In the genomic region with DNA sequence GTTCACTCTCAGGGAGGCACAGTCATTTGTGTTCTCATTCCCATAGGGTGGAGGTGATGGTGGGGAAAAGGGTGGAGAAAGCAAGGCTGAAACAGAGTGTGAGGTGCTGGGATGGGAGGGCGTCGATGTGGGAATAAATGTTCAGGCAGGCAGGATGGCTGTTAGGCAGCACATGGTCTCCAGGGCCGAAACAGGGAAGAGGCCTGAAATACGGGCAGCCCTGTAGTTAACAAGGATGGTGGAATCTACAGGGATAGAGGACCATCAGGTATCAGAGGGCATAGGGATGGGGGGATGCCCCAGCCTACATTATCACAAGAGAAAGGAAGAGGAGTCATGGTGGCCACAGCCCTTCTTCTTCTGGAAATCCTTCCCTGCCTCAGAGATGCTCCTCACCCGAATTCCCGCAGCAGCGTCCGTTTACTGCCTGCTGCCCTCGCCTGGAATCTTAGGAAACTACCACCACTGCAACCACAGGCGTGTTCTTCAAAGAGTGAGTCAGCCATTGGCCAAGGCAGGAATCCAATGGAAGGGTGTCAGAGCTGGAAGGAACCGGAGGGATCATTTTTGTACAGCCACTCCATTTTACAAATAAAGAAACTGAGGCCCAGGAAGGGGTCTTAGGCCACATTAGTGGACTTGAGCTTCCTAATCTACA, we compare ENCODE assay signal across 9 cellular contexts. TPM values are rescaled to one million over a fixed set of nuclear protein-coding genes. Genes with fewer than 3 reads are reported as not detected.
DNase-seq lines count a peak whose midpoint lies in the region; ATAC-seq and TF ChIP-seq lines count a peak whose summit lies in the region.
"Had no signal": no experiment of that assay in that cellular context is flagged by ENCODE, and none has a peak within 500 bp of the region (broad histone marks: within the 10 kb centered on the region; RNA-seq: fewer than 3 reads in every experiment).

No MANE protein-coding gene starts in this region.

- H3K9me2 ChIP-seq in hepatocyte (replicated peaks; ENCODE audit: insufficient read depth): no peaks in the 10 kb centered on the region

- H3K36me3 ChIP-seq in adrenal gland (replicated peaks in 1 of 2) (no peaks in the 10 kb centered on the region), hepatocyte (replicated peaks; ENCODE audit: insufficient read depth, low read depth) (no peaks in the 10 kb centered on the region), gastrocnemius medialis (no peaks in the 10 kb centered on the region)

- TF ChIP-seq CTCF in adrenal gland (IDR thresholded peaks at IDR 0.05) (peak; percentile 43 to 81 (median 76)), hepatocyte (IDR thresholded peaks at IDR 0.05; ENCODE audit: poor library complexity) (peak; percentile 62), gastrocnemius medialis (IDR thresholded peaks at IDR 0.05 in 4 of 5, conservative IDR thresholded peaks at IDR 0.05 in 1 of 5) (peak in 3 of 5 experiments; percentile 31 to 47 (median 36))

- H3K4me2 ChIP-seq in hepatocyte: no peak overlapping the region

- ATAC-seq in gastrocnemius medialis (peak in 1 of 2 donors; percentile 80), HG03439 (IDR thresholded peaks at IDR 0.05; ENCODE audit: unreplicated experiment) (no peak)
- ATAC-seq: GM12878 had no signal

- H3K9me3 ChIP-seq in adrenal gland (replicated peaks in 1 of 3): no peaks in the 10 kb centered on the region
- no peaks in the 10 kb centered on the region for H3K9me3 ChIP-seq in hepatocyte (ENCODE audit: low read depth)
- H3K9me3 ChIP-seq in gastrocnemius medialis: no peaks in the 10 kb centered on the region

- H3K27me3 ChIP-seq in adrenal gland: no peaks in the 10 kb centered on the region
- peaks cover 4% of the 10 kb centered on the region for H3K27me3 ChIP-seq in hepatocyte
- H3K27me3 ChIP-seq in gastrocnemius medialis: no peaks in the 10 kb centered on the region

- no peaks in the 10 kb centered on the region for H4K20me1 ChIP-seq in hepatocyte (ENCODE audit: insufficient read depth, poor library complexity, severe bottlenecking)

- intact Hi-C loops in adrenal gland (cut with DNase I) (loop anchor here (5.0 kb wide), 1 partner anchor 193 kb away; no protein-coding TSS in a partner anchor), gastrocnemius medialis (cut with DNase I; ENCODE audit: low total_unique reads) (loop anchor here (2.0 kb wide), 1 partner anchor 195 kb away; no protein-coding TSS in a partner anchor)

- H3K4me3 ChIP-seq in adrenal gland: no peak overlapping the region
- H3K4me3 ChIP-seq in hepatocyte: no peak overlapping the region
- no peak overlapping the region for H3K4me3 ChIP-seq in gastrocnemius medialis
- H3K4me3 ChIP-seq: GM12878 had no signal

- DNase-seq in ACHN (peak; percentile 75), HS-5 (ENCODE audit: low read depth) (peak; percentile 41), adrenal gland (peak; percentile 71 to 92 (median 82)), hepatocyte (ENCODE audit: low spot score) (peak; percentile 82), gastrocnemius medialis (peak; percentile 34 to 57), NCI-H345 (lab: John Stamatoyannopoulos, UW) (no peak), activated gamma-delta T cell treated with Interleukin-2 at 50 U/mL for 16 hours (no peak)

- 42 to 55% (median 45%) methylated on average over 11 of the region's 11 CpGs for WGBS in adrenal gland, 4 donors
- 30% methylated on average over 11 of the region's 11 CpGs for WGBS in hepatocyte (ENCODE audit: low lambda C conversion rate, missing lambda C conversion rate)

- no peak for TF ChIP-seq POLR2A in adrenal gland (IDR thresholded peaks at IDR 0.05)
- no peak for TF ChIP-seq POLR2A in gastrocnemius medialis (IDR thresholded peaks at IDR 0.05)

- no peak overlapping the region for H3K27ac ChIP-seq in adrenal gland
- H3K27ac ChIP-seq in hepatocyte: no peak overlapping the region
- no peak overlapping the region for H3K27ac ChIP-seq in gastrocnemius medialis

- in situ Hi-C loops in ACHN (cut with HindIII; ENCODE audit: low pct_ligation_motif_present, low pct_unique_long_range_greater_than_20kb, low sequenced_read_pairs): no loop called here
- in situ Hi-C loops in gastrocnemius medialis (cut with MboI; ENCODE audit: low sequenced_read_pairs in 4 of 4): loop anchor here (5.0 to 25.0 kb wide), 3 partner anchors 191 to 193 kb away; no protein-coding TSS in a partner anchor

- no peaks in the 10 kb centered on the region for H3K79me2 ChIP-seq in hepatocyte

- no peak overlapping the region for H2AFZ ChIP-seq in hepatocyte

- H3K4me1 ChIP-seq in adrenal gland (replicated peaks in 1 of 2): peaks cover 0 to 16% of the 10 kb centered on the region in 2 donors
- H3K4me1 ChIP-seq in hepatocyte (ENCODE audit: insufficient read depth): peaks cover 9% of the 10 kb centered on the region
- H3K4me1 ChIP-seq in gastrocnemius medialis: peaks cover 0 to 5% of the 10 kb centered on the region in 2 donors

RNA-seq across cellular contexts. Expression of a gene that starts 49.7 kb away (rescaled TPM):
- total RNA-seq in adrenal gland: 10 to 100 TPM; 14.5 to 44.9 (median 25.0) TPM
- polyA plus RNA-seq in adrenal gland: 10 to 100 TPM in 2 of 3 donors, 1 to 10 TPM in 1; 6.5 to 17.6 (median 10.0) TPM
- total RNA-seq in hepatocyte: 27.6 and 31.8 TPM in 2 replicates
- polyA plus RNA-seq in hepatocyte: 45.6 and 53.6 TPM in 2 replicates
- 10 to 100 TPM; 20.4 to 72.8 (median 52.4) TPM for total RNA-seq in gastrocnemius medialis

Comparison
In these comparisons a context has a peak if more than half of its experiments do, and no peak if none do; other contexts are left out.
1. DNase-seq: peak in ACHN (single experiment), HS-5 (single experiment), adrenal gland (7 of 7), hepatocyte (single experiment) and gastrocnemius medialis (2 of 2); none in NCI-H345 (single experiment) and activated gamma-delta T cell treated with Interleukin-2 at 50 U/mL for 16 hours (single experiment).
2. Peak in every context shown above with its lines, with median percentiles within 50 percentile points of each other: CTCF ChIP-seq.